21 cellular contexts compared by ENCODE assay signal in genomic region chr9:35993136-35993535, GRCh38. TPM values are rescaled to one million over a fixed set of nuclear protein-coding genes. Genes with fewer than 3 reads are reported as not detected.
"Had no signal": no experiment of that assay in that cellular context is flagged by ENCODE, and none has a peak within 500 bp of the region (broad histone marks: within the 10 kb centered on the region; RNA-seq: fewer than 3 reads in every experiment).

No MANE protein-coding gene starts in this region.

RNA-seq across cellular contexts. Expression of gene OR2S2, which starts 35.2 kb away (rescaled TPM):
- total RNA-seq: activated CD4-positive, alpha-beta memory T cell treated with anti-CD3 and anti-CD28 coated beads for 36 hours; activated CD4-positive, alpha-beta T cell treated with anti-CD3 and anti-CD28 coated beads for 36 hours; activated CD8-positive, alpha-beta memory T cell treated with anti-CD3 and anti-CD28 coated beads for 36 hours; activated CD8-positive, alpha-beta T cell treated with anti-CD3 and anti-CD28 coated beads for 36 hours; activated naive CD4-positive, alpha-beta T cell treated with anti-CD3 and anti-CD28 coated beads for 36 hours; activated naive CD4-positive, alpha-beta T cell treated with anti-CD3 and anti-CD28 coated beads, Interleukin-2, amount 50 U/mL, for 72 hours; activated naive CD8-positive, alpha-beta T cell treated with anti-CD3 and anti-CD28 coated beads for 36 hours; activated T-cell treated with anti-CD3 and anti-CD28 coated beads, Interleukin-2, amount 50 U/mL, for 4 hours; activated T-cell treated with anti-CD3 and anti-CD28 coated beads, Interleukin-2, amount 50 U/mL, for 72 hours; activated T-helper 1 cell treated with anti-CD3 and anti-CD28 coated beads, Interleukin-12 subunit alpha, Interleukin-12 subunit beta, Interleukin-2, Interleukin-4 antibody, amounts not matched to agents 30 ng/mL and 10 ng/mL and 1 ng/mL, durations not matched to agents 14 hours and 24 hours and 36 hours; activated T-helper 17 cell treated with anti-CD3 and anti-CD28 coated beads, Interleukin-2, amount 50 U/mL, for 72 hours; adrenal gland; aorta; astrocyte; body of pancreas; breast epithelium; cardiac septum; cerebellum; T-helper 17 cell; T-helper 2 cell treated with Interferon-gamma antibody and Interleukin-4, amounts not matched to agents 100 ng/mL and 5 ng/mL, for 36 hours; WTC11 had no signal
- polyA plus RNA-seq: adrenal gland, aorta had no signal
